In genomic region chr1:84674021-84674420, GRCh38 we compare ENCODE assay signal across 19 cellular contexts. TPM values are rescaled to one million over a fixed set of nuclear protein-coding genes. Genes with fewer than 3 reads are reported as not detected.
DNase-seq lines count a peak whose midpoint lies in the region; ATAC-seq and TF ChIP-seq lines count a peak whose summit lies in the region.
"Had no signal": no experiment of that assay in that cellular context is flagged by ENCODE, and none has a peak within 500 bp of the region (broad histone marks: within the 10 kb centered on the region; RNA-seq: fewer than 3 reads in every experiment).

No MANE protein-coding gene starts in this region.

- no peak for ATAC-seq in natural killer cell
- no peak for ATAC-seq in natural killer cell treated with Interleukin-12 subunit alpha and Interleukin-12 subunit beta and Interleukin-15 and Interleukin-18, amount 100 ng/mL, for 72 hours
- ATAC-seq: A549 had no signal

- H4K20me1 ChIP-seq in Loucy (ENCODE audit: insufficient read depth, low read length, poor library complexity, severe bottlenecking), result peaks cover 7% of the 10 kb centered on the region

- peaks cover 3% of the 10 kb centered on the region; the same call in 1 of the 2 replicates for H3K36me3 ChIP-seq in Loucy (ENCODE audit: insufficient read depth, low read length)
- H3K36me3 ChIP-seq: HAP-1 had no signal

- peaks cover 5% of the 10 kb centered on the region; the same call in 1 of the 2 replicates for H3F3A ChIP-seq in Loucy (ENCODE audit: low read depth)

- no peaks in the 10 kb centered on the region for H3K36me3 Mint-ChIP-seq in natural killer cell
- H3K36me3 Mint-ChIP-seq in natural killer cell treated with Interleukin-12 subunit alpha and Interleukin-12 subunit beta and Interleukin-15 and Interleukin-18, amount 100 ng/mL, for 72 hours, result no peaks in the 10 kb centered on the region
- H3K36me3 Mint-ChIP-seq in mesothelial cell of epicardium, result peaks cover 16% of the 10 kb centered on the region

- no peak overlapping the region for H2AFZ ChIP-seq in Loucy (ENCODE audit: low read length)
- H2AFZ ChIP-seq: GM23248 had no signal

- H3K27ac Mint-ChIP-seq in natural killer cell, result peak overlapping the region; percentile 10 to 77
- no peak overlapping the region for H3K27ac Mint-ChIP-seq in natural killer cell treated with Interleukin-12 subunit alpha and Interleukin-12 subunit beta and Interleukin-15 and Interleukin-18, amount 100 ng/mL, for 72 hours
- H3K27ac Mint-ChIP-seq in mesothelial cell of epicardium, result peak overlapping the region; percentile 19

- intact Hi-C loops in natural killer cell (cut with micrococcal nuclease), result no loop called here

- H3K27me3 Mint-ChIP-seq in natural killer cell (ENCODE audit: low read depth in 2 of 2) (no peaks in the 10 kb centered on the region), mesothelial cell of epicardium (ENCODE audit: low read depth) (no peaks in the 10 kb centered on the region)
- no peaks in the 10 kb centered on the region for H3K27me3 Mint-ChIP-seq in natural killer cell treated with Interleukin-12 subunit alpha and Interleukin-12 subunit beta and Interleukin-15 and Interleukin-18, amount 100 ng/mL, for 72 hours
- H3K27me3 Mint-ChIP-seq: CD4-positive, alpha-beta memory T cell had no signal

- no peaks in the 10 kb centered on the region for H3K27me3 ChIP-seq in Loucy (ENCODE audit: insufficient read depth, low read length, poor library complexity, severe bottlenecking)

- no peaks in the 10 kb centered on the region for H3K9me2 ChIP-seq in Loucy (replicated peaks; ENCODE audit: low read depth, low read length)

- peaks cover 37% of the 10 kb centered on the region for H3K79me2 ChIP-seq in Loucy (ENCODE audit: insufficient read depth, low read length)

- H3K4me3 ChIP-seq in Loucy (ENCODE audit: low read length, poor library complexity, severe bottlenecking), result no peak overlapping the region
- H3K4me3 ChIP-seq: A549, GM23248, HAP-1 had no signal

- no peak overlapping the region for H3K9ac ChIP-seq in Loucy (ENCODE audit: low read depth, low read length, poor library complexity, severe bottlenecking)
- H3K9ac ChIP-seq: GM23248 had no signal

- H3K4me3 Mint-ChIP-seq in natural killer cell (no peak overlapping the region), mesothelial cell of epicardium (no peak overlapping the region)
- no peak overlapping the region for H3K4me3 Mint-ChIP-seq in natural killer cell treated with Interleukin-12 subunit alpha and Interleukin-12 subunit beta and Interleukin-15 and Interleukin-18, amount 100 ng/mL, for 72 hours
- H3K4me3 Mint-ChIP-seq: CD4-positive, alpha-beta memory T cell; HFFc6 had no signal

- no peaks in the 10 kb centered on the region for H3K9me3 ChIP-seq in Loucy (ENCODE audit: insufficient read depth, low read depth, low read length)
- H3K9me3 ChIP-seq: A549, HAP-1 had no signal

- H3K4me1 Mint-ChIP-seq in natural killer cell (peaks cover 37 to 60% of the 10 kb centered on the region in 2 donors), mesothelial cell of epicardium (peaks cover 25% of the 10 kb centered on the region)
- peaks cover 20 to 31% of the 10 kb centered on the region in 2 donors for H3K4me1 Mint-ChIP-seq in natural killer cell treated with Interleukin-12 subunit alpha and Interleukin-12 subunit beta and Interleukin-15 and Interleukin-18, amount 100 ng/mL, for 72 hours (ENCODE audit: low read depth in 2 of 2)

- peaks cover 32% of the 10 kb centered on the region for H3K4me1 ChIP-seq in Loucy (ENCODE audit: insufficient read depth, low read length, poor library complexity, severe bottlenecking)
- H3K4me1 ChIP-seq: A549 had no signal

- TF ChIP-seq CTCF in natural killer cell (IDR thresholded peaks at IDR 0.05) (no peak), Loucy (conservative IDR thresholded peaks at IDR 0.05; ENCODE audit: low read length) (no peak), mesothelial cell of epicardium (IDR thresholded peaks at IDR 0.05; ENCODE audit: unreplicated experiment) (no peak)

- DNase-seq in natural killer cell, result no peak
- DNase-seq in natural killer cell treated with Interleukin-12 subunit alpha and Interleukin-12 subunit beta and Interleukin-15 and Interleukin-18, amount 100 ng/mL, for 72 hours (ENCODE audit: low spot score), result no peak
- DNase-seq in mesothelial cell of epicardium (ENCODE audit: low spot score in 2 of 2, unreplicated experiment in 2 of 2), result no peak
- no peak for DNase-seq in HUDEP-2 (lab: John Stamatoyannopoulos, UW; ENCODE audit: unreplicated experiment in 76 of 76)
- no peak for DNase-seq in AG08396 (ENCODE audit: low spot score)
- no peak for DNase-seq in NCI-H446 treated with DMSO at 0.1 percent for 48 hours (lab: John Stamatoyannopoulos, UW)
- DNase-seq: 8988T; ACHN; C1 segment of cervical spinal cord; Calu3; CD4-positive, alpha-beta memory T cell; COR-L47; DMS153; DND-41; GM23248; HFFc6 had no signal

- H3K4me2 ChIP-seq in Loucy (ENCODE audit: low read depth, low read length, poor library complexity, severe bottlenecking), result peak overlapping the region; percentile 61
- H3K4me2 ChIP-seq: A549 had no signal

- H3K9me3 Mint-ChIP-seq in natural killer cell (no peaks in the 10 kb centered on the region), mesothelial cell of epicardium (peaks cover 13% of the 10 kb centered on the region)
- no peaks in the 10 kb centered on the region for H3K9me3 Mint-ChIP-seq in natural killer cell treated with Interleukin-12 subunit alpha and Interleukin-12 subunit beta and Interleukin-15 and Interleukin-18, amount 100 ng/mL, for 72 hours
- H3K9me3 Mint-ChIP-seq: CD4-positive, alpha-beta memory T cell; HFFc6 had no signal

RNA-seq across cellular contexts. Expression of gene SSX2IP, which starts 16.2 kb away (rescaled TPM):
- total RNA-seq in natural killer cell (10 to 100 TPM; 24.2 to 35.8 (median 27.2) TPM), mesothelial cell of epicardium (18.2 to 21.3 TPM (median 20.5 TPM) in 3 replicates)
- total RNA-seq in natural killer cell treated with Interleukin-12 subunit alpha and Interleukin-12 subunit beta and Interleukin-15 and Interleukin-18, amount 100 ng/mL, for 72 hours, result 10 to 100 TPM in 1 of 2 donors, 1 to 10 TPM in 1; 6.5 to 10.0 TPM

Comparison
In these comparisons a context has a peak if more than half of its experiments do, and no peak if none do; other contexts are left out.
1. H3K27ac Mint-ChIP-seq: peak in natural killer cell (2 of 2) and mesothelial cell of epicardium (single experiment); none in natural killer cell treated with Interleukin-12 subunit alpha and Interleukin-12 subunit beta and Interleukin-15 and Interleukin-18, amount 100 ng/mL, for 72 hours (0 of 2).